Comparison of ENCODE assay signal across 8 cellular contexts in the genomic region with DNA sequence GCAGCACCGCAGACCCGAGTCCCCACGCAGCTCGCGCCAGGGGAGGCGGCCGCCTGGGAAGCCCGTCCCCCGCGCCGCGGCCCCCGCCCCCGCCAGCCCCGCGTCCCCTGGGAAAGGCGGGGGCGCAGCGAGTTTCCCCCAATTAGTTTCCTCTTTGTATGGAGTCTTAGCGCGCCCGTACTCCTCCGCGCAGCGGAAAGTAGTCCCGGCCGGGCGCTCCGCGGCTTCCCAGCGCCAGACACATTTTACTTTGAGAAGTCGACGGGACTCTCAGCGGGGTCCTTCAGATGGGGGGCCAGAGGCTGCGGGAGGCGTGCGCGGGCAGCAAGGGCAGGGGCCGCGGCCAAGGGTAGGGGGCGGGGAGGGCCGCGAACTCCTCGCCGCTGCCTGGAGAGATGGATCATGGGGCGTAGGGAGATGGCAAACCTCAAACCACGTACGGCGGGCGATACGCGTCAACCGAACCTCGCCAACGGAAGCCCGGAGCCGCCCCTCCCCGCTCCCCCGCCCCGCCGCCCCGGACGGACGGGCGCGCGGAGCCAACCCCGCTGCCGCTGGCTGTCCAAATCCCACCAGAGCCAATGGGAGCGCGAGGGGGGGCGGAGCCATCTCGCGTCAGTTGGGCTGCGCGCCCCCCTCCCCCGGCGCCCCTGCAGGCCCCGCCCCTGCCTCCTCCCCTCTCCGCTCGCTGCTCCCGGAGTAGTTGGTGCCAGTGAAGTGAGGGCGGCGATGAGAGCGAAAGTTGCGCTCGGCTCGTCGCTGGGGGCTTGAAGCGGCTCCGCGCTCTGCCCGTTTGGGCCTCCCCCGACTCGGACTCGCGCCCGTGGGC. TPM values are rescaled to one million over a fixed set of nuclear protein-coding genes. Genes with fewer than 3 reads are reported as not detected.
DNase-seq lines count a peak whose midpoint lies in the region; ATAC-seq and TF ChIP-seq lines count a peak whose summit lies in the region.

A gene (plus strand): TSS at position 706 of the 829 bp plus-strand sequence. CDS start 238 bp downstream, outside the sequence.

- H3K27me3 ChIP-seq in SJSA1 (replicated peaks) (0 out of 2 replicates have a peak, but pooled peaks cover 4% of the 10 kb centered on the region), foreskin keratinocyte (no peaks in the 10 kb centered on the region), neural progenitor cell (no peaks in the 10 kb centered on the region), stomach smooth muscle (ENCODE audit: control insufficient read depth in 1 of 2, insufficient read depth in 2 of 2, low read length in 2 of 2) (no peaks in the 10 kb centered on the region)

- peaks cover 31% of the 10 kb centered on the region for H3K36me3 ChIP-seq in SJSA1
- H3K36me3 ChIP-seq in neural progenitor cell = no peaks in the 10 kb centered on the region
- H3K36me3 ChIP-seq in stomach smooth muscle (ENCODE audit: control insufficient read depth in 2 of 2, insufficient read depth in 2 of 2, low read length in 2 of 2) = no peaks in the 10 kb centered on the region

- H4K20me1 ChIP-seq in neural progenitor cell (ENCODE audit: low read depth) = peaks cover 39% of the 10 kb centered on the region

- TF ChIP-seq CTCF in HFF-Myc (IDR thresholded peaks at IDR 0.05; ENCODE audit: low read depth, low read length, missing control alignments) (no peak), foreskin keratinocyte (conservative IDR thresholded peaks at IDR 0.05) (no peak), neural progenitor cell (IDR thresholded peaks at IDR 0.05) (no peak)

- peaks cover 29% of the 10 kb centered on the region for H3F3A ChIP-seq in neural progenitor cell (ENCODE audit: low read depth)

- peak within 1 kb of the TSS; percentile 99 for H3K27ac Mint-ChIP-seq in neural progenitor cell

- H3K9me3 ChIP-seq in SJSA1 (replicated peaks) (no peaks in the 10 kb centered on the region), neural progenitor cell (ENCODE audit: low read depth) (no peaks in the 10 kb centered on the region), stomach smooth muscle (ENCODE audit: control insufficient read depth in 2 of 2, low read length in 2 of 2) (no peaks in the 10 kb centered on the region)

- H3K4me3 ChIP-seq in HFF-Myc (replicated peaks; ENCODE audit: low read depth, low read length) (peak within 1 kb of the TSS; percentile 92), SJSA1 (peak within 1 kb of the TSS; percentile 79), neural progenitor cell (peak within 1 kb of the TSS; percentile 94), stomach smooth muscle (ENCODE audit: low read length in 2 of 2) (peak within 1 kb of the TSS; percentile 75 to 86)

- H3K79me2 ChIP-seq in neural progenitor cell (ENCODE audit: low read depth) = peaks cover 52% of the 10 kb centered on the region

- peak within 1 kb of the TSS; percentile 89 for H3K9ac ChIP-seq in neural progenitor cell
- peak within 1 kb of the TSS; percentile 75 to 78 for H3K9ac ChIP-seq in stomach smooth muscle (ENCODE audit: low read length in 2 of 2)

- peaks cover 5% of the 10 kb centered on the region for H3K36me3 Mint-ChIP-seq in neural progenitor cell

- H3K4me2 ChIP-seq in neural progenitor cell = peak within 1 kb of the TSS; percentile 90

- H2AFZ ChIP-seq in neural progenitor cell (replicated peaks) = no peak within 1 kb of the TSS

- H3K27ac ChIP-seq in SJSA1 (peak within 1 kb of the TSS; percentile 98), foreskin keratinocyte (peak within 1 kb of the TSS; percentile 100), neural progenitor cell (peak within 1 kb of the TSS; percentile 100), stomach smooth muscle (ENCODE audit: low read length) (peak within 1 kb of the TSS; percentile 88)

- peaks cover 34% of the 10 kb centered on the region for H3K4me1 Mint-ChIP-seq in neural progenitor cell

- H3K4me1 ChIP-seq in SJSA1 (replicated peaks) = peaks cover 38% of the 10 kb centered on the region
- peaks cover 12% of the 10 kb centered on the region for H3K4me1 ChIP-seq in foreskin keratinocyte
- peaks cover 12% of the 10 kb centered on the region for H3K4me1 ChIP-seq in neural progenitor cell
- H3K4me1 ChIP-seq in stomach smooth muscle (ENCODE audit: control insufficient read depth, insufficient read depth, low read length) = peaks cover 14% of the 10 kb centered on the region

- ATAC-seq in foreskin keratinocyte = peak; percentile 86

- H3K4me3 Mint-ChIP-seq in neural progenitor cell = peak within 1 kb of the TSS; percentile 96

- peak; percentile 75 for DNase-seq in GM04503 (ENCODE audit: low read depth)
- peak; percentile 88 for DNase-seq in HFF-Myc (ENCODE audit: extremely low read depth, low read depth)
- DNase-seq in MV-4-11 (lab: John Stamatoyannopoulos, UW) = peak; percentile 95
- DNase-seq in SJSA1 (ENCODE audit: low read depth in 1 of 2, low spot score in 2 of 2) = peak; percentile 82 to 97
- DNase-seq in activated naive CD4-positive, alpha-beta T cell (lab: John Stamatoyannopoulos, UW) = peak; percentile 96 to 99 (median 96)
- peak; percentile 87 to 93 for DNase-seq in foreskin keratinocyte
- peak; percentile 99 for DNase-seq in neural progenitor cell (ENCODE audit: low spot score)

- no peaks in the 10 kb centered on the region for H3K9me3 Mint-ChIP-seq in neural progenitor cell

- peaks cover 3% of the 10 kb centered on the region for H3K27me3 Mint-ChIP-seq in neural progenitor cell (ENCODE audit: insufficient read depth, low read depth)

RNA-seq across cellular contexts. Expression of the gene that starts here (rescaled TPM):
- total RNA-seq in SJSA1 (2014; rRNA removed; shearing (Covaris generic)) = 15.4 and 21.9 TPM in 2 replicates
- total RNA-seq in foreskin keratinocyte = 27.7 and 31.7 TPM in 2 replicates
- polyA plus RNA-seq in foreskin keratinocyte = 9.0 and 9.4 TPM in 2 replicates
- total RNA-seq in neural progenitor cell (ENCODE audit: low replicate concordance) = 25.3 and 33.7 TPM in 2 replicates

Comparison
In these comparisons a context has a peak if more than half of its experiments do, and no peak if none do; other contexts are left out.
1. Peak in every context shown above with its lines: DNase-seq, ATAC-seq, H3K4me3 ChIP-seq and H3K27ac ChIP-seq.